ENCODE assay signal across 20 cellular contexts in genomic region chr5:74974451-74975089, GRCh38.
DNase-seq lines count a peak whose midpoint lies in the region; ATAC-seq and TF ChIP-seq lines count a peak whose summit lies in the region.
"Had no signal": no experiment of that assay in that cellular context is flagged by ENCODE, and none has a peak within 500 bp of the region (broad histone marks: within the 10 kb centered on the region; RNA-seq: fewer than 3 reads in every experiment).

No MANE protein-coding gene starts in this region.

- no peaks in the 10 kb centered on the region for H3K9me2 ChIP-seq in Loucy (replicated peaks; ENCODE audit: low read depth, low read length)

- no peak overlapping the region for H3K56ac ChIP-seq in mesendoderm (ENCODE audit: low read length)

- no peak for TF ChIP-seq CTCF in Loucy (conservative IDR thresholded peaks at IDR 0.05; ENCODE audit: low read length)
- TF ChIP-seq CTCF in natural killer cell (IDR thresholded peaks at IDR 0.05): no peak

- peak; percentile 86 to 95 for ATAC-seq in activated naive CD4-positive, alpha-beta T cell treated with anti-CD3 and anti-CD28 coated beads, Interleukin-2, amount 50 U/mL, for 72 hours
- ATAC-seq in natural killer cell: peak; percentile 79 to 83 (median 79)
- ATAC-seq in HG03521 (IDR thresholded peaks at IDR 0.05; ENCODE audit: unreplicated experiment): no peak
- ATAC-seq: A549; body of pancreas; Right ventricle myocardium inferior; stimulated activated memory B cell treated with anti-CD40 and anti-IgM and Interleukin-4, amounts not matched to agents 10 μg/mL and 1 μg/mL and 100 μg/mL, for 72 hours had no signal

- H2BK5ac ChIP-seq in mesendoderm (ENCODE audit: low read length): no peak overlapping the region

- H2BK120ac ChIP-seq in mesendoderm (ENCODE audit: low read depth, low read length): no peak overlapping the region

- H3K4me2 ChIP-seq in Loucy (ENCODE audit: low read depth, low read length, poor library complexity, severe bottlenecking) (peak overlapping the region; percentile 65), mesendoderm (ENCODE audit: low read length) (no peak overlapping the region)
- H3K4me2 ChIP-seq: A549 had no signal

- H3K36me3 Mint-ChIP-seq in activated naive CD4-positive, alpha-beta T cell treated with anti-CD3 and anti-CD28 coated beads, Interleukin-2, amount 50 U/mL, for 72 hours: peaks cover 4 to 21% of the 10 kb centered on the region in 2 donors
- no peaks in the 10 kb centered on the region for H3K36me3 Mint-ChIP-seq in natural killer cell
- H3K36me3 Mint-ChIP-seq: IgD-negative memory B cell had no signal

- no peaks in the 10 kb centered on the region for H3K79me2 ChIP-seq in Loucy (ENCODE audit: insufficient read depth, low read length)
- no peaks in the 10 kb centered on the region for H3K79me2 ChIP-seq in mesendoderm (ENCODE audit: control insufficient read depth, insufficient read depth, low read length)
- H3K79me2 ChIP-seq: parathyroid adenoma had no signal

- peaks cover 13% of the 10 kb centered on the region; the same call in 1 of the 2 replicates for H3F3A ChIP-seq in Loucy (ENCODE audit: low read depth)

- no peak overlapping the region for H3K18ac ChIP-seq in mesendoderm (ENCODE audit: low read length)

- H3K9ac ChIP-seq in Loucy (ENCODE audit: low read depth, low read length, poor library complexity, severe bottlenecking) (peak overlapping the region; percentile 18), mesendoderm (ENCODE audit: low read length) (no peak overlapping the region)
- H3K9ac ChIP-seq: parathyroid adenoma had no signal

- H3K9me3 Mint-ChIP-seq in activated naive CD4-positive, alpha-beta T cell treated with anti-CD3 and anti-CD28 coated beads, Interleukin-2, amount 50 U/mL, for 72 hours: peaks cover 0 to 16% of the 10 kb centered on the region in 2 donors
- peaks cover 0 to 2% of the 10 kb centered on the region in 2 donors for H3K9me3 Mint-ChIP-seq in natural killer cell

- H3K79me1 ChIP-seq in mesendoderm (ENCODE audit: low read length): no peaks in the 10 kb centered on the region

- no peak overlapping the region for H2BK15ac ChIP-seq in mesendoderm (replicated peaks; ENCODE audit: low read depth)

- peak overlapping the region; percentile 11 to 90 for H3K27ac Mint-ChIP-seq in activated naive CD4-positive, alpha-beta T cell treated with anti-CD3 and anti-CD28 coated beads, Interleukin-2, amount 50 U/mL, for 72 hours
- H3K27ac Mint-ChIP-seq in natural killer cell: peak overlapping the region; percentile 72 to 80
- H3K27ac Mint-ChIP-seq: IgD-negative memory B cell; stimulated activated memory B cell treated with anti-CD40 and anti-IgM and Interleukin-4, amounts not matched to agents 10 μg/mL and 1 μg/mL and 100 μg/mL, for 72 hours had no signal

- H2AK5ac ChIP-seq in mesendoderm (ENCODE audit: low read length): no peak overlapping the region

- H2AFZ ChIP-seq in Loucy (ENCODE audit: low read length): peak overlapping the region; percentile 48
- H2AFZ ChIP-seq: parathyroid adenoma had no signal

- no peak overlapping the region for H3K23ac ChIP-seq in mesendoderm (ENCODE audit: low read length)

- no peak overlapping the region for H4K5ac ChIP-seq in mesendoderm (ENCODE audit: low read length)

- H3K9me3 ChIP-seq in Loucy (ENCODE audit: insufficient read depth, low read depth, low read length): no peaks in the 10 kb centered on the region
- H3K9me3 ChIP-seq: transverse colon had no signal

- H3K36me3 ChIP-seq in Loucy (ENCODE audit: insufficient read depth, low read length) (no peaks in the 10 kb centered on the region), mesendoderm (ENCODE audit: control insufficient read depth, insufficient read depth, low read length) (no peaks in the 10 kb centered on the region)
- H3K36me3 ChIP-seq: transverse colon had no signal

- peak; percentile 37 for DNase-seq in activated CD4-positive, alpha-beta T cell treated with anti-CD3 and anti-CD28 coated beads for 48 hours
- no peak for DNase-seq in activated CD4-positive, alpha-beta T cell treated with anti-CD3 and anti-CD28 coated beads, Interleukin-2, amount 50 U/mL, for 4 hours
- DNase-seq in activated naive CD4-positive, alpha-beta T cell treated with anti-CD3 and anti-CD28 coated beads, Interleukin-2, amount 50 U/mL, for 72 hours (ENCODE audit: low spot score in 2 of 2): peak in 1 of 2 donors; percentile 17
- DNase-seq in natural killer cell (no peak), mesendoderm (no peak), NCI-H1417 (lab: John Stamatoyannopoulos, UW) (no peak)
- DNase-seq: activated effector memory CD4-positive, alpha-beta T cell treated with Interleukin-2 at 50 U/mL for 16 hours; body of pancreas; DMS79 treated with DMSO at 0.1 percent for 48 hours; NCI-H187 treated with DMSO at 0.1 percent for 48 hours; NCI-H510A; transverse colon had no signal

- peak overlapping the region; percentile 35 for H3K4me3 ChIP-seq in Loucy (ENCODE audit: low read length, poor library complexity, severe bottlenecking)
- no peak overlapping the region for H3K4me3 ChIP-seq in mesendoderm (ENCODE audit: low read length)
- H3K4me3 ChIP-seq: A549, body of pancreas, transverse colon had no signal

- WGBS in mesendoderm (ENCODE audit: extremely low coverage, insufficient coverage, low lambda C conversion rate): no CpG with 5 or more reads among the region's 4 CpGs

- H3K4me1 ChIP-seq in Loucy (ENCODE audit: insufficient read depth, low read length, poor library complexity, severe bottlenecking) (peaks cover 58% of the 10 kb centered on the region), mesendoderm (ENCODE audit: control insufficient read depth, low read depth, low read length) (no peaks in the 10 kb centered on the region)
- H3K4me1 ChIP-seq: A549 had no signal

- no peaks in the 10 kb centered on the region for H4K20me1 ChIP-seq in Loucy (ENCODE audit: insufficient read depth, low read length, poor library complexity, severe bottlenecking)

- H3K27me3 Mint-ChIP-seq in natural killer cell (ENCODE audit: low read depth in 2 of 2): peaks cover 0 to 6% of the 10 kb centered on the region in 2 donors

- H3K4me1 Mint-ChIP-seq in natural killer cell: peaks cover 37 to 39% of the 10 kb centered on the region in 2 donors

- no peak overlapping the region for H3K4ac ChIP-seq in mesendoderm (ENCODE audit: low read depth, low read length)

- no peaks in the 10 kb centered on the region for H3K27me3 ChIP-seq in Loucy (ENCODE audit: insufficient read depth, low read length, poor library complexity, severe bottlenecking)
- H3K27me3 ChIP-seq in mesendoderm (ENCODE audit: insufficient read depth, low read length, poor library complexity): no peaks in the 10 kb centered on the region
- H3K27me3 ChIP-seq: body of pancreas, transverse colon had no signal

- H4K8ac ChIP-seq in mesendoderm (ENCODE audit: low read depth, low read length): no peak overlapping the region

- peak overlapping the region; percentile 22 for H3K4me3 Mint-ChIP-seq in natural killer cell
- H3K4me3 Mint-ChIP-seq: IgD-negative memory B cell; stimulated activated memory B cell treated with anti-CD40 and anti-IgM and Interleukin-4, amounts not matched to agents 10 μg/mL and 1 μg/mL and 100 μg/mL, for 72 hours had no signal

- intact Hi-C loops in natural killer cell (cut with micrococcal nuclease): no loop called here

- no peak overlapping the region for H3K27ac ChIP-seq in mesendoderm (ENCODE audit: low read depth, low read length)
- H3K27ac ChIP-seq: A549, body of pancreas, C4-2B, parathyroid adenoma, transverse colon had no signal
